In genomic region chr3:122260206-122260605, GRCh38 we compare ENCODE assay signal across 16 cellular contexts.
"Had no signal": no experiment of that assay in that cellular context is flagged by ENCODE, and none has a peak within 500 bp of the region (broad histone marks: within the 10 kb centered on the region; RNA-seq: fewer than 3 reads in every experiment).

No MANE protein-coding gene starts in this region.

- H3K4me1 Mint-ChIP-seq: immature natural killer cell, natural killer cell had no signal

- H3K4me3 ChIP-seq: esophagus squamous epithelium, gastroesophageal sphincter, right atrium auricular region had no signal

- ATAC-seq: gastroesophageal sphincter, left cardiac atrium, natural killer cell had no signal

- DNase-seq: cortex of kidney; effector memory CD4-positive, alpha-beta T cell; esophagus squamous epithelium; foreskin fibroblast; glutamatergic neuron; immature natural killer cell; kidney; left cardiac atrium; natural killer cell; small intestine; stimulated activated CD4-positive, alpha-beta T cell treated with anti-CD3 and anti-CD28 coated beads, Interleukin-12 subunit alpha, Interleukin-12 subunit beta, amount 100 ng/mL, for 4 hours; stimulated activated naive CD4-positive, alpha-beta T cell treated with Interleukin-2 at 50 U/mL for 16 hours had no signal

- H3K27ac Mint-ChIP-seq: immature natural killer cell, natural killer cell, type B pancreatic cell had no signal

- H3K4me3 Mint-ChIP-seq: immature natural killer cell, natural killer cell, neural crest cell, type B pancreatic cell had no signal

- H3K9me3 Mint-ChIP-seq: immature natural killer cell, natural killer cell, neural crest cell, type B pancreatic cell had no signal

- H3K36me3 Mint-ChIP-seq: immature natural killer cell, natural killer cell, type B pancreatic cell had no signal
